Comparison of ENCODE assay signal across 27 cellular contexts in genomic region chr3:67463656-67464055, GRCh38.
"Had no signal": no experiment of that assay in that cellular context is flagged by ENCODE, and none has a peak within 500 bp of the region (broad histone marks: within the 10 kb centered on the region; RNA-seq: fewer than 3 reads in every experiment).

No MANE protein-coding gene starts in this region.

- H3K4me1 ChIP-seq: esophagus squamous epithelium, gastrocnemius medialis, left lung, lower lobe of right lung had no signal

- H3K9me3 ChIP-seq: esophagus squamous epithelium, gastrocnemius medialis, heart right ventricle, left lung, lower lobe of right lung, mucosa of descending colon had no signal

- H3K27ac Mint-ChIP-seq: effector memory CD8-positive, alpha-beta T cell; endodermal cell; mesothelial cell of epicardium had no signal

- H3K4me3 Mint-ChIP-seq: effector memory CD8-positive, alpha-beta T cell; endodermal cell; mesothelial cell of epicardium had no signal

- H3K27ac ChIP-seq: coronary artery, dorsolateral prefrontal cortex, epithelial cell of prostate, esophagus squamous epithelium, gastrocnemius medialis, heart right ventricle, left lung, lower lobe of right lung had no signal

- H3K27me3 ChIP-seq: dorsolateral prefrontal cortex, esophagus squamous epithelium, gastrocnemius medialis, heart right ventricle, left lung had no signal

- DNase-seq: dermis blood vessel endothelial cell; dorsolateral prefrontal cortex; effector CD4-positive, alpha-beta T cell; effector memory CD8-positive, alpha-beta T cell; endodermal cell; esophagus squamous epithelium; foreskin fibroblast; foreskin melanocyte; gastrocnemius medialis; glutamatergic neuron; head of caudate nucleus; heart right ventricle; hippocampal formation; left cardiac atrium; left lung; left ventricle myocardium superior; lower lobe of right lung; mesenchymal stem cell; mucosa of descending colon had no signal

- H3K4me3 ChIP-seq: coronary artery, dorsolateral prefrontal cortex, esophagus squamous epithelium, gastrocnemius medialis, heart right ventricle, left lung, lower lobe of right lung, mucosa of descending colon had no signal

- H3K36me3 ChIP-seq: gastrocnemius medialis, left lung, lower lobe of right lung had no signal

- ATAC-seq: effector memory CD8-positive, alpha-beta T cell; esophagus mucosa; gastrocnemius medialis; heart right ventricle; left cardiac atrium; left lung; left ventricle myocardium superior; lower lobe of right lung; mucosa of descending colon had no signal

- FAIRE-seq: colon, endometrium, islet of Langerhans, keratinocyte had no signal

- H3K27me3 Mint-ChIP-seq: effector memory CD8-positive, alpha-beta T cell had no signal

- H3K9me3 Mint-ChIP-seq: effector memory CD8-positive, alpha-beta T cell; endodermal cell; mesothelial cell of epicardium had no signal

- H3K36me3 Mint-ChIP-seq: mesothelial cell of epicardium had no signal
